ENCODE assay signal across 28 cellular contexts in the genomic region with DNA sequence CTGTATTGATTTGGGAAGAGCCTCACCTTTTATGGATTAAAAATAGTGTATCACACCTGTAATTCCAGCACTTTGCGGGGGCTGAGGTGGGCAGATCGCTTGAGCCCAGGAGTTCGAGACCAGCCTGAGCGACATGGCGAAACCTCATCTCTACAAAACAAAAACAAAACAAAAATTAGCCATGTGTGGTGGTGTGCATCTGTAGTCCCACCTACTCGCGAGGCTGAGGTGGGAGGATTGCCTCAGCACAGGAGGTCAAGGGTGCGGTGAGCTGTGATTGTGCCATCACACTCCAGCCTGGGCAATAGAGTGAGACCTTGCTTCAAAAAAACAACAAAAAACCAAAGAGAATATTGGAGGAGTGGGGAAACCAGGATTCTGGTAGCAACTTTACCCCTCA.
"Had no signal": no experiment of that assay in that cellular context is flagged by ENCODE, and none has a peak within 500 bp of the region (broad histone marks: within the 10 kb centered on the region; RNA-seq: fewer than 3 reads in every experiment).

No MANE protein-coding gene starts in this region.

- FAIRE-seq: colon, endometrium, endothelial cell of umbilical vein, frontal cortex had no signal

- H3K27me3 ChIP-seq: colonic mucosa, esophagus muscularis mucosa, gastroesophageal sphincter, heart left ventricle, heart right ventricle had no signal

- DNase-seq: colonic mucosa; cortex of kidney; dermis blood vessel endothelial cell; dorsolateral prefrontal cortex; effector CD4-positive, alpha-beta T cell; effector CD8-positive, alpha-beta T cell; effector memory CD4-positive, alpha-beta T cell; effector memory CD8-positive, alpha-beta T cell; endodermal cell; erythroblast; esophagus squamous epithelium; foreskin fibroblast; foreskin keratinocyte; foreskin melanocyte; gastrocnemius medialis; glutamatergic neuron; head of caudate nucleus; heart left ventricle; heart right ventricle had no signal

- H3K36me3 ChIP-seq: colonic mucosa, esophagus muscularis mucosa, esophagus squamous epithelium, gastrocnemius medialis, gastroesophageal sphincter, heart left ventricle, heart right ventricle had no signal

- H3K4me1 ChIP-seq: colonic mucosa, gastrocnemius medialis had no signal

- H3K27ac ChIP-seq: colonic mucosa, coronary artery, dorsolateral prefrontal cortex, epithelial cell of prostate, esophagus muscularis mucosa, esophagus squamous epithelium, foreskin keratinocyte, gastrocnemius medialis, gastroesophageal sphincter, heart left ventricle, heart right ventricle had no signal

- H3K9me3 ChIP-seq: colonic mucosa, esophagus muscularis mucosa, esophagus squamous epithelium, gastrocnemius medialis, gastroesophageal sphincter had no signal

- ATAC-seq: effector memory CD8-positive, alpha-beta T cell; esophagus mucosa; foreskin keratinocyte; gastrocnemius medialis; gastroesophageal sphincter; heart left ventricle; heart right ventricle had no signal

- H3K4me3 ChIP-seq: colonic mucosa, coronary artery, dorsolateral prefrontal cortex, esophagus muscularis mucosa, esophagus squamous epithelium, gastrocnemius medialis, gastroesophageal sphincter, heart left ventricle, heart right ventricle had no signal
